23 cellular contexts compared by ENCODE assay signal in the genomic region with DNA sequence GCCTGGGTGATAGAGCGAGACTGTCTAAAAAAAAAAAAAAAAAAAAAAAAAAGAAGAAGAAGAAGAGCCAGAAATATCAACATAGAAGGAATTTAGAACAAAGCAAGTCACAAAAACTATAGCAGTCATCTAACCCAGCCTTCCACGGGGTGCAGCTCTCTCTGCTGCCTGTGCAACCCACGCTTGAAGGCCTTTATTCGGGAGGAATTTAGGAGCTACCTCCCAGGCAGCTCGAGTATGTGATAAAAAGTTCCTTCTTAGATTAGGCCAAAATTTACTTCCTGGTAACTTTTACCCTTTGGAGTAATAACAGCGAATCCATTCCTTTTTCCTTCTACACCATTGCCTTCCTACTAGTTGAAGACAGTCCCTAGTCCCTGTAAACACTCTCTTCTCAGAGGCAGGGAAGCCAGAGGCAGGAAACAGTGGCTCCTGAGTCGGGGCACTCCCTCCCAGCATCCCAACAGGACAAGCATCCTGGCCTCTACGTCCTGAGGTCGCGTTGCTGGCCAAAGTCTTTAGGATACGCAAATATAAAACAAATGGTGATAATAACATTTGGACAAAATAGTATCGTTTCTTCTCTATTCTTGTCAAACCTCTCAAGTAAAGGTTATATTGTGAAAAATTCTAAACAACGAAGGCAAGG.
"Had no signal": no experiment of that assay in that cellular context is flagged by ENCODE, and none has a peak within 500 bp of the region (broad histone marks: within the 10 kb centered on the region; RNA-seq: fewer than 3 reads in every experiment).

No MANE protein-coding gene starts in this region.

- FAIRE-seq: astrocyte, bronchial epithelial cell, pancreas had no signal

- H3K36me3 ChIP-seq: adrenal gland, neutrophil, pancreas, right atrium auricular region, upper lobe of right lung had no signal

- H3K4me1 ChIP-seq: adrenal gland, pancreas, psoas muscle, right atrium auricular region, upper lobe of right lung had no signal

- H3K9me3 ChIP-seq: adrenal gland, neutrophil, pancreas, psoas muscle, right atrium auricular region, upper lobe of right lung had no signal

- DNase-seq: activated CD4-positive, alpha-beta T cell treated with anti-CD3 and anti-CD28 coated beads for 4 hours; activated CD4-positive, alpha-beta T cell treated with anti-CD3 and anti-CD28 coated beads, Interleukin-2, amount 50 U/mL, for 48 hours; activated CD4-positive, CD25-positive, alpha-beta regulatory T cell; activated CD8-positive, alpha-beta memory T cell treated with anti-CD3 and anti-CD28 coated beads, Interleukin-2, amount 50 U/mL, for 48 hours; activated naive CD4-positive, alpha-beta T cell; activated T-cell treated with anti-CD3 and anti-CD28 coated beads, Interleukin-2, amount 50 U/mL, for 4 hours; adrenal gland; foreskin fibroblast; left cardiac atrium; midbrain; natural killer cell; pancreas; psoas muscle; stimulated activated CD4-positive, alpha-beta T cell treated with anti-CD3 and anti-CD28 coated beads, Interleukin-12 subunit alpha, Interleukin-12 subunit beta, amount 100 ng/mL, for 4 hours; stimulated activated CD4-positive, alpha-beta T cell treated with anti-CD3 and anti-CD28 coated beads, Interleukin-4, amount 100 ng/mL, for 4 hours; stimulated activated naive CD8-positive, alpha-beta T cell treated with anti-CD3 and anti-CD28 coated beads, Interleukin-15, Interleukin-2, amounts not matched to agents 100 U/mL and 50 U/mL, for 24 hours; T1000; upper lobe of right lung had no signal

- H3K27ac ChIP-seq: adrenal gland, coronary artery, neutrophil, pancreas, psoas muscle, right atrium auricular region, upper lobe of right lung had no signal

- H3K4me3 ChIP-seq: adrenal gland, coronary artery, pancreas, psoas muscle, right atrium auricular region, upper lobe of right lung had no signal

- H3K27me3 ChIP-seq: adrenal gland, neutrophil, pancreas, right atrium auricular region, upper lobe of right lung had no signal

- ATAC-seq: activated T-cell treated with anti-CD3 and anti-CD28 coated beads, Interleukin-2, amount 50 U/mL, for 4 hours; left cardiac atrium; natural killer cell; psoas muscle; stimulated activated naive CD8-positive, alpha-beta T cell treated with anti-CD3 and anti-CD28 coated beads, Interleukin-15, Interleukin-2, amounts not matched to agents 100 U/mL and 50 U/mL, for 24 hours; upper lobe of right lung had no signal
